Comparison of ENCODE assay signal across 17 cellular contexts in genomic region chr6:17506962-17507361, GRCh38.
DNase-seq lines count a peak whose midpoint lies in the region; ATAC-seq and TF ChIP-seq lines count a peak whose summit lies in the region.
"Had no signal": no experiment of that assay in that cellular context is flagged by ENCODE, and none has a peak within 500 bp of the region (broad histone marks: within the 10 kb centered on the region; RNA-seq: fewer than 3 reads in every experiment).

No MANE protein-coding gene starts in this region.

- H3K4me3 ChIP-seq in cardiac muscle cell (no peak overlapping the region), right atrium auricular region (no peak overlapping the region), gastrocnemius medialis (no peak overlapping the region)
- H3K4me3 ChIP-seq: BLaER1, GM23248 had no signal

- in situ Hi-C loops in gastrocnemius medialis (cut with MboI; ENCODE audit: low sequenced_read_pairs in 4 of 4) (no loop called here), GM13977 (cut with MboI; ENCODE audit: low pct_unique_long_range_greater_than_20kb, low sequenced_read_pairs, unreplicated experiment) (no loop called here)

- no peak for TF ChIP-seq POLR2A in gastrocnemius medialis (IDR thresholded peaks at IDR 0.05)

- TF ChIP-seq CTCF in cardiac muscle cell (IDR thresholded peaks at IDR 0.05; ENCODE audit: low read depth, low read length), result no peak
- TF ChIP-seq CTCF in right atrium auricular region (IDR thresholded peaks at IDR 0.05), result no peak
- TF ChIP-seq CTCF in gastrocnemius medialis (IDR thresholded peaks at IDR 0.05 in 4 of 5, conservative IDR thresholded peaks at IDR 0.05 in 1 of 5), result no peak
- no peak for TF ChIP-seq CTCF in GM13977 (IDR thresholded peaks at IDR 0.05; ENCODE audit: extremely low read depth, insufficient read depth, missing control alignments)

- H3K27me3 ChIP-seq in cardiac muscle cell (no peaks in the 10 kb centered on the region), right atrium auricular region (no peaks in the 10 kb centered on the region), gastrocnemius medialis (no peaks in the 10 kb centered on the region)
- H3K27me3 ChIP-seq: BLaER1 had no signal

- no peaks in the 10 kb centered on the region for H3K4me1 ChIP-seq in cardiac muscle cell (ENCODE audit: low read depth)
- H3K4me1 ChIP-seq in right atrium auricular region, result no peaks in the 10 kb centered on the region
- peaks cover 7 to 16% of the 10 kb centered on the region in 2 donors for H3K4me1 ChIP-seq in gastrocnemius medialis
- H3K4me1 ChIP-seq: BLaER1, Caco-2 had no signal

- intact Hi-C loops in gastrocnemius medialis (cut with DNase I; ENCODE audit: low total_unique reads), result no loop called here

- no peak for ATAC-seq in gastrocnemius medialis
- ATAC-seq: CD8-positive, alpha-beta T cell had no signal

- DNase-seq in cardiac muscle cell (ENCODE audit: low read depth in 1 of 2, low spot score in 1 of 2), result no peak
- no peak for DNase-seq in right atrium auricular region (ENCODE audit: low spot score)
- DNase-seq in lung microvascular endothelial cell (ENCODE audit: low read depth in 2 of 2), result peak; percentile 14 to 42
- DNase-seq in gastrocnemius medialis, result no peak
- no peak for DNase-seq in GM13977 (ENCODE audit: low spot score)
- DNase-seq in midbrain (lab: John Stamatoyannopoulos, UW), result no peak
- DNase-seq: Caco-2; CD4-positive, CD25-positive, alpha-beta regulatory T cell; CD8-positive, alpha-beta T cell; DMS153; DND-41; GM23248; H7; HCEC 1CT had no signal

- H3K36me3 ChIP-seq in cardiac muscle cell, result peaks cover 23% of the 10 kb centered on the region
- no peaks in the 10 kb centered on the region for H3K36me3 ChIP-seq in right atrium auricular region
- H3K36me3 ChIP-seq in gastrocnemius medialis, result peaks cover 0 to 28% of the 10 kb centered on the region in 2 donors
- H3K36me3 ChIP-seq: BLaER1 had no signal

- H3K9me3 ChIP-seq in cardiac muscle cell (ENCODE audit: low read depth) (no peaks in the 10 kb centered on the region), right atrium auricular region (no peaks in the 10 kb centered on the region), gastrocnemius medialis (no peaks in the 10 kb centered on the region)
- H3K9me3 ChIP-seq: BLaER1, Caco-2 had no signal

- H3K27ac ChIP-seq in cardiac muscle cell (peak overlapping the region; percentile 38), right atrium auricular region (no peak overlapping the region), gastrocnemius medialis (peak overlapping the region in 3 of 4 donors; percentile 2 to 74 (median 67))
- H3K27ac ChIP-seq: 22Rv1, BLaER1, C4-2B, GM23248 had no signal

Comparison
In these comparisons a context has a peak if more than half of its experiments do, and no peak if none do; other contexts are left out.
1. H3K27ac ChIP-seq: peak in cardiac muscle cell (single experiment) and gastrocnemius medialis (3 of 4); none in right atrium auricular region (0 of 2).
2. DNase-seq: peak in lung microvascular endothelial cell (2 of 2); none in cardiac muscle cell (0 of 2), right atrium auricular region (single experiment), gastrocnemius medialis (0 of 2), GM13977 (single experiment) and midbrain (single experiment).